ENCODE assay signal across 29 cellular contexts in genomic region chr5:35819026-35819425, GRCh38. TPM values are rescaled to one million over a fixed set of nuclear protein-coding genes. Genes with fewer than 3 reads are reported as not detected.
DNase-seq lines count a peak whose midpoint lies in the region; ATAC-seq, FAIRE-seq and TF ChIP-seq lines count a peak whose summit lies in the region.
"Had no signal": no experiment of that assay in that cellular context is flagged by ENCODE, and none has a peak within 500 bp of the region (broad histone marks: within the 10 kb centered on the region; RNA-seq: fewer than 3 reads in every experiment).

No MANE protein-coding gene starts in this region.

- no peaks in the 10 kb centered on the region for H3K36me3 Mint-ChIP-seq in activated T-cell treated with anti-CD3 and anti-CD28 coated beads, Interleukin-2, amount 50 U/mL, for 4 hours (ENCODE audit: insufficient read depth)
- H3K36me3 Mint-ChIP-seq in CD8-positive, alpha-beta memory T cell, result peaks cover 0 to 7% (median 5%) of the 10 kb centered on the region in 3 donors
- no peaks in the 10 kb centered on the region for H3K36me3 Mint-ChIP-seq in T-helper 17 cell (ENCODE audit: low read depth)
- peaks cover 3% of the 10 kb centered on the region for H3K36me3 Mint-ChIP-seq in effector memory CD8-positive, alpha-beta T cell (ENCODE audit: insufficient read depth)
- H3K36me3 Mint-ChIP-seq: naive B cell had no signal

- TF ChIP-seq POLR2A in breast epithelium (IDR thresholded peaks at IDR 0.05), result no peak

- intact Hi-C loops in breast epithelium (cut with DNase I; ENCODE audit: low total_unique reads), result no loop called here

- H3K9me3 ChIP-seq in CD8-positive, alpha-beta memory T cell (ENCODE audit: low read length), result no peaks in the 10 kb centered on the region
- H3K9me3 ChIP-seq in T-helper 17 cell (ENCODE audit: control insufficient read depth, low read length, poor library complexity, severe bottlenecking) (no peaks in the 10 kb centered on the region), breast epithelium (no peaks in the 10 kb centered on the region)
- H3K9me3 ChIP-seq: lower lobe of right lung, prostate gland, upper lobe of left lung had no signal

- no peak for FAIRE-seq in frontal cortex (lab: Jason Lieb, UNC)
- FAIRE-seq: bronchial epithelial cell, colon had no signal

- ATAC-seq in activated T-cell treated with anti-CD3 and anti-CD28 coated beads, Interleukin-2, amount 50 U/mL, for 4 hours, result no peak
- ATAC-seq in T-helper 17 cell, result no peak
- ATAC-seq in effector memory CD8-positive, alpha-beta T cell (replicated peaks), result no peak
- ATAC-seq: GM23338, lower lobe of right lung, SK-N-SH treated with all-trans-retinoic acid at 6 μM for 48 hours had no signal

- no peaks in the 10 kb centered on the region for H3K36me3 ChIP-seq in CD8-positive, alpha-beta memory T cell (ENCODE audit: insufficient read depth, low read length)
- no peaks in the 10 kb centered on the region for H3K36me3 ChIP-seq in breast epithelium
- H3K36me3 ChIP-seq: lower lobe of right lung, prostate gland, upper lobe of left lung, WERI-Rb-1 had no signal

- peaks cover 15% of the 10 kb centered on the region for H3K9me3 Mint-ChIP-seq in activated T-cell treated with anti-CD3 and anti-CD28 coated beads, Interleukin-2, amount 50 U/mL, for 4 hours
- no peaks in the 10 kb centered on the region for H3K9me3 Mint-ChIP-seq in CD8-positive, alpha-beta memory T cell
- H3K9me3 Mint-ChIP-seq in effector memory CD8-positive, alpha-beta T cell, result peaks cover 0 to 7% of the 10 kb centered on the region in 2 donors
- H3K9me3 Mint-ChIP-seq: GM23338, naive B cell had no signal

- peaks cover 61% of the 10 kb centered on the region for H3K4me1 Mint-ChIP-seq in activated T-cell treated with anti-CD3 and anti-CD28 coated beads, Interleukin-2, amount 50 U/mL, for 4 hours (ENCODE audit: low read depth)
- peaks cover 0 to 58% (median 56%) of the 10 kb centered on the region in 3 donors for H3K4me1 Mint-ChIP-seq in CD8-positive, alpha-beta memory T cell
- peaks cover 45% of the 10 kb centered on the region for H3K4me1 Mint-ChIP-seq in T-helper 17 cell
- peaks cover 44 to 47% of the 10 kb centered on the region in 2 donors for H3K4me1 Mint-ChIP-seq in effector memory CD8-positive, alpha-beta T cell (ENCODE audit: low read depth in 2 of 2)
- H3K4me1 Mint-ChIP-seq: GM23338, naive B cell had no signal

- H3K27ac Mint-ChIP-seq in CD8-positive, alpha-beta memory T cell, result peak overlapping the region; percentile 43 to 96 (median 92)
- H3K27ac Mint-ChIP-seq in T-helper 17 cell, result no peak overlapping the region
- peak overlapping the region; percentile 52 to 85 for H3K27ac Mint-ChIP-seq in effector memory CD8-positive, alpha-beta T cell
- H3K27ac Mint-ChIP-seq: GM23338 had no signal

- CTCF ChIA-PET in CD8-positive, alpha-beta memory T cell (lab: Charles Lee), result interaction anchor here (1.2 to 10.3 kb wide), 2 partner anchors 16 to 36 kb away, joined by 4 to 165 read pairs; partner anchors contain the start of gene IL7R

- H3K4me3 Mint-ChIP-seq in activated T-cell treated with anti-CD3 and anti-CD28 coated beads, Interleukin-2, amount 50 U/mL, for 4 hours, result peak overlapping the region; percentile 3
- peak overlapping the region; percentile 22 to 66 (median 52) for H3K4me3 Mint-ChIP-seq in CD8-positive, alpha-beta memory T cell
- H3K4me3 Mint-ChIP-seq in T-helper 17 cell, result peak overlapping the region; percentile 32
- H3K4me3 Mint-ChIP-seq in effector memory CD8-positive, alpha-beta T cell, result peak overlapping the region; percentile 29 to 50
- H3K4me3 Mint-ChIP-seq: GM23338, naive B cell had no signal

- H3K27me3 Mint-ChIP-seq in activated T-cell treated with anti-CD3 and anti-CD28 coated beads, Interleukin-2, amount 50 U/mL, for 4 hours (ENCODE audit: low read depth), result no peaks in the 10 kb centered on the region
- H3K27me3 Mint-ChIP-seq in CD8-positive, alpha-beta memory T cell, result no peaks in the 10 kb centered on the region
- no peaks in the 10 kb centered on the region for H3K27me3 Mint-ChIP-seq in T-helper 17 cell
- no peaks in the 10 kb centered on the region for H3K27me3 Mint-ChIP-seq in effector memory CD8-positive, alpha-beta T cell
- H3K27me3 Mint-ChIP-seq: naive B cell had no signal

- H3K4me3 ChIP-seq in CD8-positive, alpha-beta memory T cell (ENCODE audit: low read length), result no peak overlapping the region
- H3K4me3 ChIP-seq in breast epithelium, result no peak overlapping the region
- H3K4me3 ChIP-seq: GM23338, hepatocyte, lower lobe of right lung, prostate gland, upper lobe of left lung had no signal

- no peak overlapping the region for H3K27ac ChIP-seq in CD8-positive, alpha-beta memory T cell (ENCODE audit: low read depth, low read length)
- H3K27ac ChIP-seq in breast epithelium, result no peak overlapping the region
- H3K27ac ChIP-seq: hepatocyte, lower lobe of right lung, prostate gland, upper lobe of left lung, WERI-Rb-1 had no signal

- DNase-seq in activated T-cell treated with anti-CD3 and anti-CD28 coated beads, Interleukin-2, amount 50 U/mL, for 4 hours, result no peak
- DNase-seq in activated T-cell treated with anti-CD3 and anti-CD28 coated beads, Interleukin-2, amount 50 U/mL, for 1 hour, result no peak
- no peak for DNase-seq in CD8-positive, alpha-beta memory T cell
- DNase-seq in T-helper 17 cell (no peak), putamen (ENCODE audit: low spot score) (no peak), frontal cortex (ENCODE audit: low spot score in 2 of 2) (no peak), breast epithelium (ENCODE audit: low spot score in 2 of 2) (no peak)
- DNase-seq in effector memory CD8-positive, alpha-beta T cell, result no peak
- DNase-seq: ACHN; activated CD4-positive, alpha-beta T cell treated with anti-CD3 and anti-CD28 coated beads for 48 hours; activated CD8-positive, alpha-beta memory T cell treated with anti-CD3 and anti-CD28 coated beads, Interleukin-2, amount 50 U/mL, for 48 hours; anterior cingulate cortex; DMS79 treated with DMSO at 0.1 percent for 48 hours; GDM1; kidney glomerular epithelial cell; lower lobe of right lung; midbrain; naive B cell; NCI-H2107; Right ventricle myocardium superior; stimulated activated CD4-positive, alpha-beta T cell treated with anti-CD3 and anti-CD28 coated beads, Interleukin-4, amount 100 ng/mL, for 1 hour; upper lobe of left lung; WERI-Rb-1 had no signal

- TF ChIP-seq CTCF in breast epithelium (IDR thresholded peaks at IDR 0.05), result no peak

- H3K4me1 ChIP-seq in CD8-positive, alpha-beta memory T cell (ENCODE audit: insufficient read depth, low read length), result peaks cover 97% of the 10 kb centered on the region
- no peaks in the 10 kb centered on the region for H3K4me1 ChIP-seq in breast epithelium
- H3K4me1 ChIP-seq: prostate gland, upper lobe of left lung had no signal

- H3K27me3 ChIP-seq in CD8-positive, alpha-beta memory T cell (ENCODE audit: insufficient read depth, low read length, poor library complexity, severe bottlenecking), result no peaks in the 10 kb centered on the region
- no peaks in the 10 kb centered on the region for H3K27me3 ChIP-seq in breast epithelium
- H3K27me3 ChIP-seq: upper lobe of left lung had no signal

- POLR2A ChIA-PET in CD8-positive, alpha-beta memory T cell (lab: Charles Lee), result interaction anchor here (0.9 to 6.5 kb wide), 4 partner anchors 12 to 38 kb away, joined by 3 to 125 read pairs (median 7); partner anchors contain the start of gene IL7R

RNA-seq across cellular contexts. Expression of gene IL7R, which starts 37.7 kb away (rescaled TPM):
- 10 to 100 TPM; 53.5 to 65.8 (median 54.7) TPM for total RNA-seq in activated T-cell treated with anti-CD3 and anti-CD28 coated beads, Interleukin-2, amount 50 U/mL, for 4 hours
- total RNA-seq in CD8-positive, alpha-beta memory T cell, result 100 to 1,000 TPM; 272 to 289 TPM
- polyA plus RNA-seq in CD8-positive, alpha-beta memory T cell, result 761 TPM
- total RNA-seq in T-helper 17 cell (1,000 to 10,000 TPM in 1 of 2 donors, 100 to 1,000 TPM in 1; 860 to 1,128 TPM), frontal cortex (0.41 TPM), breast epithelium (10 to 100 TPM; 10.1 to 26.1 (median 16.7) TPM)
- total RNA-seq: GM23338 had no signal
- polyA plus RNA-seq: GM23338 had no signal
